Comparison of ENCODE assay signal across 1 cellular context in the genomic region with DNA sequence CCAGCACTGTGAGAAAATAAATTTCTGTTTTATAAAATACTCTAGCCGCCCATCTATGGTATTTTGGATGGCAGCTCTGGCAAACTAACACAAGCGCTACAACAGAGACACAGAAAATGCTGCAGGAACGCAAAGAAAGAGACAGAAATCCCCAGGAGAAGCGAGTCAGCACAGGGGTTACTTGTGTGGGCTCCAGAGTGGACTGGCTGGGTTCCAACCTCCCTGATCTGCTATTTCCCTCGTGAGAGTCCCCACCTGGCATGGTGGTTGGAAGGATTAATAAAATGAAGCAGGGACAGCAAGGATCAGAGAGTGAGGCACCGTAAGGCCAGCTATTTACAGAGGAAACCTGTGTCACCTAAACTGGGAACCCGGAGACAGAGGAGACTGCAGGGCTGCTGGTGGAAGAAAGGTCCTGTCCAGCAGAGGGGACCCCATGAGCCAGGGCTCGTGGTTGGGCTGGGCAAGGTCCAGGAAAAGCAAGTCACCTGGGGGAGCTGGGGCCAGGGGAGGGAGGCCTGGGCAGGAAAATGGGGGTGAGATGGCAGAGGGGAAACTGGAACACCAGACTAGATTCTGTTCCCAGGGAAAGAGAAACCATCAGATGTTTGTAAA.
TF ChIP-seq lines count a peak whose summit lies in the region.

No MANE protein-coding gene starts in this region.

TF ChIP-seq in GM23338, 12 proteins besides CTCF, POLR2A, EP300 and RAD21 (continued from another document):
- TF ChIP-seq, protein P1, sequence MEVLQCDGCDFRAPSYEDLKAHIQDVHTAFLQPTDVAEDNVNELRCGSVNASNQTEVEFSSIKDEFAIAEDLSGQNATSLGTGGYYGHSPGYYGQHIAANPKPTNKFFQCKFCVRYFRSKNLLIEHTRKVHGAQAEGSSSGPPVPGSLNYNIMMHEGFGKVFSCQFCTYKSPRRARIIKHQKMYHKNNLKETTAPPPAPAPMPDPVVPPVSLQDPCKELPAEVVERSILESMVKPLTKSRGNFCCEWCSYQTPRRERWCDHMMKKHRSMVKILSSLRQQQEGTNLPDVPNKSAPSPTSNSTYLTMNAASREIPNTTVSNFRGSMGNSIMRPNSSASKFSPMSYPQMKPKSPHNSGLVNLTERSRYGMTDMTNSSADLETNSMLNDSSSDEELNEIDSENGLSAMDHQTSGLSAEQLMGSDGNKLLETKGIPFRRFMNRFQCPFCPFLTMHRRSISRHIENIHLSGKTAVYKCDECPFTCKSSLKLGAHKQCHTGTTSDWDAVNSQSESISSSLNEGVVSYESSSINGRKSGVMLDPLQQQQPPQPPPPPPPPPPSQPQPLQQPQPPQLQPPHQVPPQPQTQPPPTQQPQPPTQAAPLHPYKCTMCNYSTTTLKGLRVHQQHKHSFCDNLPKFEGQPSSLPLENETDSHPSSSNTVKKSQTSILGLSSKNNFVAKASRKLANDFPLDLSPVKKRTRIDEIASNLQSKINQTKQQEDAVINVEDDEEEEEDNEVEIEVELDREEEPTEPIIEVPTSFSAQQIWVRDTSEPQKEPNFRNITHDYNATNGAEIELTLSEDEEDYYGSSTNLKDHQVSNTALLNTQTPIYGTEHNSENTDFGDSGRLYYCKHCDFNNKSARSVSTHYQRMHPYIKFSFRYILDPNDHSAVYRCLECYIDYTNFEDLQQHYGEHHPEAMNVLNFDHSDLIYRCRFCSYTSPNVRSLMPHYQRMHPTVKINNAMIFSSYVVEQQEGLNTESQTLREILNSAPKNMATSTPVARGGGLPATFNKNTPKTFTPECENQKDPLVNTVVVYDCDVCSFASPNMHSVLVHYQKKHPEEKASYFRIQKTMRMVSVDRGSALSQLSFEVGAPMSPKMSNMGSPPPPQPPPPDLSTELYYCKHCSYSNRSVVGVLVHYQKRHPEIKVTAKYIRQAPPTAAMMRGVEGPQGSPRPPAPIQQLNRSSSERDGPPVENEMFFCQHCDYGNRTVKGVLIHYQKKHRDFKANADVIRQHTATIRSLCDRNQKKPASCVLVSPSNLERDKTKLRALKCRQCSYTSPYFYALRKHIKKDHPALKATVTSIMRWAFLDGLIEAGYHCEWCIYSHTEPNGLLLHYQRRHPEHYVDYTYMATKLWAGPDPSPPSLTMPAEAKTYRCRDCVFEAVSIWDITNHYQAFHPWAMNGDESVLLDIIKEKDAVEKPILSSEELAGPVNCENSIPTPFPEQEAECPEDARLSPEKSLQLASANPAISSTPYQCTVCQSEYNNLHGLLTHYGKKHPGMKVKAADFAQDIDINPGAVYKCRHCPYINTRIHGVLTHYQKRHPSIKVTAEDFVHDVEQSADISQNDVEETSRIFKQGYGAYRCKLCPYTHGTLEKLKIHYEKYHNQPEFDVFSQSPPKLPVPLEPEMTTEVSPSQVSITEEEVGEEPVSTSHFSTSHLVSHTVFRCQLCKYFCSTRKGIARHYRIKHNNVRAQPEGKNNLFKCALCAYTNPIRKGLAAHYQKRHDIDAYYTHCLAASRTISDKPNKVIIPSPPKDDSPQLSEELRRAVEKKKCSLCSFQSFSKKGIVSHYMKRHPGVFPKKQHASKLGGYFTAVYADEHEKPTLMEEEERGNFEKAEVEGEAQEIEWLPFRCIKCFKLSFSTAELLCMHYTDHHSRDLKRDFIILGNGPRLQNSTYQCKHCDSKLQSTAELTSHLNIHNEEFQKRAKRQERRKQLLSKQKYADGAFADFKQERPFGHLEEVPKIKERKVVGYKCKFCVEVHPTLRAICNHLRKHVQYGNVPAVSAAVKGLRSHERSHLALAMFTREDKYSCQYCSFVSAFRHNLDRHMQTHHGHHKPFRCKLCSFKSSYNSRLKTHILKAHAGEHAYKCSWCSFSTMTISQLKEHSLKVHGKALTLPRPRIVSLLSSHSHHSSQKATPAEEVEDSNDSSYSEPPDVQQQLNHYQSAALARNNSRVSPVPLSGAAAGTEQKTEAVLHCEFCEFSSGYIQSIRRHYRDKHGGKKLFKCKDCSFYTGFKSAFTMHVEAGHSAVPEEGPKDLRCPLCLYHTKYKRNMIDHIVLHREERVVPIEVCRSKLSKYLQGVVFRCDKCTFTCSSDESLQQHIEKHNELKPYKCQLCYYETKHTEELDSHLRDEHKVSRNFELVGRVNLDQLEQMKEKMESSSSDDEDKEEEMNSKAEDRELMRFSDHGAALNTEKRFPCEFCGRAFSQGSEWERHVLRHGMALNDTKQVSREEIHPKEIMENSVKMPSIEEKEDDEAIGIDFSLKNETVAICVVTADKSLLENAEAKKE (CRISPR knock-in tag; IDR thresholded peaks at IDR 0.05), result no peak
- TF ChIP-seq JUNB (IDR thresholded peaks at IDR 0.05; ENCODE audit: unreplicated experiment) (no peak), ZNF331 (CRISPR knock-in tag; IDR thresholded peaks at IDR 0.05; ENCODE audit: low read depth) (no peak), ZNF114 (CRISPR knock-in tag; IDR thresholded peaks at IDR 0.05) (no peak), POLR2AphosphoS5 (IDR thresholded peaks at IDR 0.05; ENCODE audit: low read depth) (no peak), EZH2phosphoT487 (IDR thresholded peaks at IDR 0.05; ENCODE audit: unreplicated experiment) (no peak), STAT1 (IDR thresholded peaks at IDR 0.05; ENCODE audit: unreplicated experiment) (no peak), CREB1 (CRISPR knock-in tag; IDR thresholded peaks at IDR 0.05; ENCODE audit: low read depth) (no peak), NANOG (IDR thresholded peaks at IDR 0.05; ENCODE audit: borderline replicate concordance) (no peak)
- TF ChIP-seq, protein P2, sequence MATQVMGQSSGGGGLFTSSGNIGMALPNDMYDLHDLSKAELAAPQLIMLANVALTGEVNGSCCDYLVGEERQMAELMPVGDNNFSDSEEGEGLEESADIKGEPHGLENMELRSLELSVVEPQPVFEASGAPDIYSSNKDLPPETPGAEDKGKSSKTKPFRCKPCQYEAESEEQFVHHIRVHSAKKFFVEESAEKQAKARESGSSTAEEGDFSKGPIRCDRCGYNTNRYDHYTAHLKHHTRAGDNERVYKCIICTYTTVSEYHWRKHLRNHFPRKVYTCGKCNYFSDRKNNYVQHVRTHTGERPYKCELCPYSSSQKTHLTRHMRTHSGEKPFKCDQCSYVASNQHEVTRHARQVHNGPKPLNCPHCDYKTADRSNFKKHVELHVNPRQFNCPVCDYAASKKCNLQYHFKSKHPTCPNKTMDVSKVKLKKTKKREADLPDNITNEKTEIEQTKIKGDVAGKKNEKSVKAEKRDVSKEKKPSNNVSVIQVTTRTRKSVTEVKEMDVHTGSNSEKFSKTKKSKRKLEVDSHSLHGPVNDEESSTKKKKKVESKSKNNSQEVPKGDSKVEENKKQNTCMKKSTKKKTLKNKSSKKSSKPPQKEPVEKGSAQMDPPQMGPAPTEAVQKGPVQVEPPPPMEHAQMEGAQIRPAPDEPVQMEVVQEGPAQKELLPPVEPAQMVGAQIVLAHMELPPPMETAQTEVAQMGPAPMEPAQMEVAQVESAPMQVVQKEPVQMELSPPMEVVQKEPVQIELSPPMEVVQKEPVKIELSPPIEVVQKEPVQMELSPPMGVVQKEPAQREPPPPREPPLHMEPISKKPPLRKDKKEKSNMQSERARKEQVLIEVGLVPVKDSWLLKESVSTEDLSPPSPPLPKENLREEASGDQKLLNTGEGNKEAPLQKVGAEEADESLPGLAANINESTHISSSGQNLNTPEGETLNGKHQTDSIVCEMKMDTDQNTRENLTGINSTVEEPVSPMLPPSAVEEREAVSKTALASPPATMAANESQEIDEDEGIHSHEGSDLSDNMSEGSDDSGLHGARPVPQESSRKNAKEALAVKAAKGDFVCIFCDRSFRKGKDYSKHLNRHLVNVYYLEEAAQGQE (IDR thresholded peaks at IDR 0.05; ENCODE audit: unreplicated experiment), result no peak
